8 cellular contexts compared by ENCODE assay signal in genomic region chr17:8220783-8221662, GRCh38. TPM values are rescaled to one million over a fixed set of nuclear protein-coding genes. Genes with fewer than 3 reads are reported as not detected.
A peak's percentile ranks its signal among the peaks of the same experiment; 100 is the strongest.
DNase-seq lines count a peak whose midpoint lies in the region; ATAC-seq and TF ChIP-seq lines count a peak whose summit lies in the region.

No MANE protein-coding gene starts in this region.

- H3K9me3 Mint-ChIP-seq in activated naive CD8-positive, alpha-beta T cell treated with anti-CD3 and anti-CD28 coated beads for 36 hours: peaks cover 7% of the 10 kb centered on the region

- H3K4me1 Mint-ChIP-seq in activated naive CD8-positive, alpha-beta T cell treated with anti-CD3 and anti-CD28 coated beads for 36 hours: peaks cover 46% of the 10 kb centered on the region

- H3K4me2 ChIP-seq in SU-DHL-6 (ENCODE audit: low read depth, low read length, poor library complexity, severe bottlenecking): peak overlapping the region; percentile 77

- no peaks in the 10 kb centered on the region for H3K36me3 ChIP-seq in SU-DHL-6 (ENCODE audit: low read length)

- peak overlapping the region; percentile 85 for H3K27ac ChIP-seq in SU-DHL-6 (ENCODE audit: low read depth, low read length)

- TF ChIP-seq CTCF in GM13976 (IDR thresholded peaks at IDR 0.05; ENCODE audit: borderline replicate concordance, control extremely low read depth, extremely low read depth, insufficient read depth, missing control alignments) (no peak), SU-DHL-6 (IDR thresholded peaks at IDR 0.05; ENCODE audit: insufficient read depth, low read length, poor library complexity, severe bottlenecking) (no peak), omental fat pad (IDR thresholded peaks at IDR 0.05) (no peak)

- in situ Hi-C loops in GM13976 (cut with MboI; ENCODE audit: low sequenced_read_pairs, unreplicated experiment): no loop called here

- H3K9ac ChIP-seq in SU-DHL-6 (ENCODE audit: low read length): peak overlapping the region; percentile 77

- no peaks in the 10 kb centered on the region for H3K9me3 ChIP-seq in SU-DHL-6 (ENCODE audit: insufficient read depth, low read length)

- peak overlapping the region; percentile 95 for H2AFZ ChIP-seq in SU-DHL-6 (ENCODE audit: low read depth, low read length, severe bottlenecking)

- no peaks in the 10 kb centered on the region for H4K20me1 ChIP-seq in SU-DHL-6 (ENCODE audit: low read depth, low read length)

- ATAC-seq in omental fat pad (ENCODE audit: low FRiP score): peak; percentile 62
- no peak for ATAC-seq in GM18520 (IDR thresholded peaks at IDR 0.05; ENCODE audit: unreplicated experiment)

- intact Hi-C loops in head of caudate nucleus (cut with DNase I): loop anchor here (10.0 kb wide), 1 partner anchor 74 kb away; the partner anchor contains the start of gene SLC25A35

- H3F3A ChIP-seq in SU-DHL-6 (ENCODE audit: insufficient read depth): peaks cover 30% of the 10 kb centered on the region

- no peaks in the 10 kb centered on the region for H3K9me2 ChIP-seq in SU-DHL-6 (replicated peaks; ENCODE audit: insufficient read depth, low read length)

- H3K27me3 Mint-ChIP-seq in activated naive CD8-positive, alpha-beta T cell treated with anti-CD3 and anti-CD28 coated beads for 36 hours: peaks cover 20% of the 10 kb centered on the region

- H3K36me3 Mint-ChIP-seq in activated naive CD8-positive, alpha-beta T cell treated with anti-CD3 and anti-CD28 coated beads for 36 hours: peaks cover 16% of the 10 kb centered on the region

- H3K4me3 Mint-ChIP-seq in activated naive CD8-positive, alpha-beta T cell treated with anti-CD3 and anti-CD28 coated beads for 36 hours: peak overlapping the region; percentile 96

- no peaks in the 10 kb centered on the region for H3K79me2 ChIP-seq in SU-DHL-6 (ENCODE audit: insufficient read depth, low read length)

- peak overlapping the region; percentile 99 for H3K27ac Mint-ChIP-seq in activated naive CD8-positive, alpha-beta T cell treated with anti-CD3 and anti-CD28 coated beads for 36 hours

- H3K4me3 ChIP-seq in SU-DHL-6 (ENCODE audit: insufficient read depth, low read length, poor library complexity, severe bottlenecking): peak overlapping the region; percentile 84

- DNase-seq in GM13976 (ENCODE audit: low spot score): peak; percentile 77
- DNase-seq in NCI-H128 (lab: John Stamatoyannopoulos, UW; ENCODE audit: unreplicated experiment): peak; percentile 76
- peak; percentile 86 for DNase-seq in activated naive CD8-positive, alpha-beta T cell treated with anti-CD3 and anti-CD28 coated beads for 36 hours
- peak; percentile 77 to 98 (median 94) for DNase-seq in head of caudate nucleus
- DNase-seq in omental fat pad (ENCODE audit: low spot score): peak; percentile 95
- peak; percentile 98 for DNase-seq in superior temporal gyrus (ENCODE audit: extremely low spot score)

- H3K27me3 ChIP-seq in SU-DHL-6 (ENCODE audit: low read length): no peaks in the 10 kb centered on the region

RNA-seq across cellular contexts. Expression of gene AURKB, which starts 10.6 kb away (rescaled TPM):
- total RNA-seq in activated naive CD8-positive, alpha-beta T cell treated with anti-CD3 and anti-CD28 coated beads for 36 hours: 100 to 1,000 TPM; 177 to 181 TPM
- total RNA-seq in omental fat pad: 1 to 10 TPM in 2 of 4 donors, under 1 TPM in 1, not detected in 1; 0.79 to 3.0 (median 2.0) TPM

RNA-seq across cellular contexts. Expression of gene CTC1, which starts 26.8 kb away (rescaled TPM):
- total RNA-seq in activated naive CD8-positive, alpha-beta T cell treated with anti-CD3 and anti-CD28 coated beads for 36 hours: 10 to 100 TPM; 45.4 to 45.7 TPM
- 10 to 100 TPM; 13.0 to 31.7 (median 18.9) TPM for total RNA-seq in omental fat pad

RNA-seq across cellular contexts. Expression of gene PFAS, which starts 28.1 kb away (rescaled TPM):
- total RNA-seq in activated naive CD8-positive, alpha-beta T cell treated with anti-CD3 and anti-CD28 coated beads for 36 hours: 100 to 1,000 TPM; 187 to 192 TPM
- total RNA-seq in omental fat pad: 10 to 100 TPM; 12.9 to 27.7 (median 19.8) TPM

RNA-seq across cellular contexts. Expression of gene BORCS6, which starts 31.0 kb away (rescaled TPM):
- 1 to 10 TPM; 5.1 to 5.2 TPM for total RNA-seq in activated naive CD8-positive, alpha-beta T cell treated with anti-CD3 and anti-CD28 coated beads for 36 hours
- total RNA-seq in omental fat pad: 1 to 10 TPM; 4.7 to 9.9 (median 6.7) TPM

RNA-seq across cellular contexts. Expression of gene TMEM107, which starts 44.8 kb away (rescaled TPM):
- 10 to 100 TPM; 26.0 to 26.3 TPM for total RNA-seq in activated naive CD8-positive, alpha-beta T cell treated with anti-CD3 and anti-CD28 coated beads for 36 hours
- total RNA-seq in omental fat pad: 10 to 100 TPM; 10.9 to 78.4 (median 34.1) TPM

Comparison
In these comparisons a context has a peak if more than half of its experiments do, and no peak if none do; other contexts are left out.
1. RNA of gene AURKB, which starts 10.6 kb away (total RNA-seq): 177 to 181 TPM in activated naive CD8-positive, alpha-beta T cell treated with anti-CD3 and anti-CD28 coated beads for 36 hours; 0.79 to 3.0 TPM in omental fat pad; every median in the first group is over 10 times any median in the second.
2. RNA of gene PFAS, which starts 28.1 kb away (total RNA-seq): 187 to 192 TPM in activated naive CD8-positive, alpha-beta T cell treated with anti-CD3 and anti-CD28 coated beads for 36 hours; 12.9 to 27.7 TPM in omental fat pad; every median in the first group is over 4 times any median in the second.
3. Peak in every context shown above with its lines, with median percentiles within 50 percentile points of each other: DNase-seq.